1 cellular context compared by ENCODE assay signal in genomic region chr9:136621734-136622093, GRCh38.
TF ChIP-seq lines count a peak whose summit lies in the region.

No MANE protein-coding gene starts in this region.

TF ChIP-seq in H1, 55 proteins besides CTCF, POLR2A, EP300 and RAD21:
- TF ChIP-seq EZH2 (IDR thresholded peaks at IDR 0.05; ENCODE audit: low read depth, low read length, severe bottlenecking) (no peak), HDAC2 (IDR thresholded peaks at IDR 0.05; ENCODE audit: borderline replicate concordance in 1 of 2, low read depth in 2 of 2, low read length in 2 of 2) (no peak)
TF ChIP-seq in H1: peak in this region for 0.
